22 cellular contexts compared by ENCODE assay signal in the genomic region with DNA sequence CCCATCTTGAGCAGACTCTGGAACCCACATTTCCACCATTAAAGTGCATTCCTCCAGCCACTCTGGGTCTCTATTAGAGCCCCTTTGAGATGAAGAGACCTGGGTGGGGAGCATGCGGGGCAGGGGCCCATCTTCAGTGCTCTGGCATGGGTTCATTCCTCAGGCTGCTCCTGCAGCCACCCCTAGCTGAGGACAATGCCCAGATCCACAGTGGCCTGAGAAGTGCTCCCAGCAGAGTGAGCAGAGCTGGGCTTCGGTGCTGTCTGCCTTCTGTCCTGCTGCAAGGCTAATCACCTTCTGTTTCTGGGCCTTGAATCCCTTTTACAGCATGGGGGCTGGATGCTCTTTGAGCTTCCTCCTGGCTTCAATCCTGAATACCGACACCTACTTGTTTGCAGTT.
"Had no signal": no experiment of that assay in that cellular context is flagged by ENCODE, and none has a peak within 500 bp of the region (broad histone marks: within the 10 kb centered on the region; RNA-seq: fewer than 3 reads in every experiment).

No MANE protein-coding gene starts in this region.

- H3K27ac ChIP-seq: heart right ventricle, hepatocyte, left ventricle myocardium inferior, right atrium auricular region, right lobe of liver, stomach, testis, thyroid gland, transverse colon, upper lobe of left lung had no signal

- H3K4me2 ChIP-seq: hepatocyte, smooth muscle cell had no signal

- H3K4me3 ChIP-seq: heart right ventricle, hepatocyte, left ventricle myocardium inferior, lung, mucosa of descending colon, right atrium auricular region, right lobe of liver, smooth muscle cell, stomach, testis, thyroid gland, transverse colon, upper lobe of left lung had no signal

- DNase-seq: heart right ventricle; left ventricle myocardium inferior; mesendoderm; mucosa of descending colon; naive thymus-derived CD4-positive, alpha-beta T cell; right lobe of liver; stimulated activated CD4-positive, alpha-beta T cell treated with anti-CD3 and anti-CD28 coated beads, Interleukin-1b, Interleukin-23, amount 100 ng/mL, for 48 hours; stimulated activated CD4-positive, alpha-beta T cell treated with anti-CD3 and anti-CD28 coated beads, Interleukin-2, amount 100 ng/mL, for 48 hours; stimulated activated CD4-positive, alpha-beta T cell treated with anti-CD3 and anti-CD28 coated beads, Interleukin-4, amount 100 ng/mL, for 4 hours; stimulated activated CD8-positive, alpha-beta memory T cell treated with anti-CD3 and anti-CD28 coated beads, Interleukin-4, amount 100 ng/mL, for 48 hours; stimulated activated naive CD8-positive, alpha-beta T cell treated with anti-CD3 and anti-CD28 coated beads, Interleukin-15, Interleukin-2, amounts not matched to agents 100 U/mL and 50 U/mL, for 24 hours; stomach; testis; transverse colon; upper lobe of left lung had no signal

- ATAC-seq: mucosa of descending colon; naive thymus-derived CD4-positive, alpha-beta T cell; natural killer cell treated with Interleukin-12 subunit alpha and Interleukin-12 subunit beta and Interleukin-15 and Interleukin-18, amount 100 ng/mL, for 72 hours; right lobe of liver; stimulated activated memory B cell treated with anti-CD40 and anti-IgM and Interleukin-4, amounts not matched to agents 10 μg/mL and 1 μg/mL and 100 μg/mL, for 72 hours; stimulated activated naive CD8-positive, alpha-beta T cell treated with anti-CD3 and anti-CD28 coated beads, Interleukin-15, Interleukin-2, amounts not matched to agents 100 U/mL and 50 U/mL, for 24 hours had no signal

- H3K36me3 ChIP-seq: heart right ventricle, left ventricle myocardium inferior, right atrium auricular region, right lobe of liver, stomach, thyroid gland, transverse colon, upper lobe of left lung had no signal

- H3K4me1 ChIP-seq: heart right ventricle, left ventricle myocardium inferior, right atrium auricular region, right lobe of liver, stomach, testis, thyroid gland, transverse colon, upper lobe of left lung had no signal

- H3K9me3 ChIP-seq: heart right ventricle, left ventricle myocardium inferior, mucosa of descending colon, right atrium auricular region, right lobe of liver, stomach, testis, thyroid gland, transverse colon, upper lobe of left lung had no signal

- H2AFZ ChIP-seq: hepatocyte had no signal

- H3K27me3 ChIP-seq: heart right ventricle, hepatocyte, right atrium auricular region, right lobe of liver, stomach, testis, thyroid gland, transverse colon, upper lobe of left lung had no signal
